Comparison of ENCODE assay signal across 1 cellular context in the genomic region with DNA sequence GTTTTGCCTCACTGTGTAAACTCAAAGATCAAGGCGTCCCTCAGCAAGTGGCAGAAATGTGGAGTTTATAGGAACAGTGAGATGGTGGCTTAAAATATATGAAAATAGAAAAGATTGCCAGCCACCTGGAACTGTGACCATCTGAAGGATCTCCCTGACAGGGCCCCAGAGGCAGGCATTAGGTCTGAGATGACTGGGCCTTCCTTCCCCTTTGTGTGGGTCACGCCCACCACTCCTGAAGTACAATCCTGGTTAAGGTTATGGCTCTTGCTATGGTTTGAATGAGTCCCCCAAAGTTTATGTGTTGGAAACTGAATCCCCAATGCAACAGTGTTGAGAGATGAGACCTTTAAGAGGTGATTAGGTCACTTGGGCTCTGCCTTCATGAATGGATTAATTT.
TF ChIP-seq lines count a peak whose summit lies in the region.

No MANE protein-coding gene starts in this region.

TF ChIP-seq in GM12891, 5 proteins besides CTCF, POLR2A, EP300 and RAD21:
- TF ChIP-seq PAX5 (IDR thresholded peaks at IDR 0.05; ENCODE audit: insufficient read depth, low read length, severe bottlenecking): no peak
- TF ChIP-seq POU2F2 (IDR thresholded peaks at IDR 0.05; ENCODE audit: low read depth, low read length): no peak
